In the genomic region with DNA sequence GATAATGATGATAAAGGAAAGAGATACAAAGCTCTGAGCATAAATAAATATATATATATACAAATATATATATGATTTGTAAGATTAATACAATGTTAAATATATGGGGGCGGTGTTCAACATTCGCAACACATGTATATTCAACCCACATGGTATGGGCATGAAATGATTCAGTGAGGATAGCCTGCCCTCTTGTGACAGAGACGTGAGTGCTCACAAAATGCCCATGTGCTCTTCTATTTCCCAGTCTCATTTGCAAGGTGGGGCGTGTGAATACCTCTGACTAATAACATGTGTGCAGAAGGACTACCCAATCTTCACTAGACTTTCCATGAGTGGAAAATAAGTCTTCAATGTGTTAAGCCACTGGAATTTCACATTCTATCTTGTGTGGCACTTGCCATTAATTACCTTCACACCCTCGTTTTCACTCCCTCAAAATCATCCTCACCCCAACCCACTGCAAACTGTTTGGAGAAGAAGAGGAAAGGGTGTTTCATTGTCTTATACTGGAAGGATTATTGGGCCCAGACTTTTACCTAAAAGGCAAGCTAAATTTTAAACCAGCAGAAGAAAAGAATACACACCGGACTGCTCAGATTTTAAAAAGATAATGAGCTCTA, we compare ENCODE assay signal across 8 cellular contexts. TPM values are rescaled to one million over a fixed set of nuclear protein-coding genes. Genes with fewer than 3 reads are reported as not detected.
A peak's percentile ranks its signal among the peaks of the same experiment; 100 is the strongest.
DNase-seq lines count a peak whose midpoint lies in the region; ATAC-seq and TF ChIP-seq lines count a peak whose summit lies in the region.

No MANE protein-coding gene starts in this region.

- no peaks in the 10 kb centered on the region for H3K36me3 ChIP-seq in heart right ventricle
- H3K36me3 ChIP-seq in spleen = no peaks in the 10 kb centered on the region

- peaks cover 0 to 21% (median 6%) of the 10 kb centered on the region in 7 donors for H3K27me3 ChIP-seq in heart right ventricle
- H3K27me3 ChIP-seq in spleen (replicated peaks in 1 of 7) = no peaks in the 10 kb centered on the region

- H3K27ac Mint-ChIP-seq in activated T-helper 1 cell treated with anti-CD3 and anti-CD28 coated beads, Interleukin-12 subunit alpha, Interleukin-12 subunit beta, Interleukin-2, Interleukin-4 antibody, amounts not matched to agents 30 ng/mL and 10 ng/mL and 1 ng/mL, durations not matched to agents 14 hours and 24 hours and 36 hours = no peak overlapping the region

- H3K4me1 Mint-ChIP-seq in activated T-helper 1 cell treated with anti-CD3 and anti-CD28 coated beads, Interleukin-12 subunit alpha, Interleukin-12 subunit beta, Interleukin-2, Interleukin-4 antibody, amounts not matched to agents 30 ng/mL and 10 ng/mL and 1 ng/mL, durations not matched to agents 14 hours and 24 hours and 36 hours (ENCODE audit: low read depth) = peaks cover 5% of the 10 kb centered on the region

- no peak overlapping the region for H3K4me3 Mint-ChIP-seq in activated T-helper 1 cell treated with anti-CD3 and anti-CD28 coated beads, Interleukin-12 subunit alpha, Interleukin-12 subunit beta, Interleukin-2, Interleukin-4 antibody, amounts not matched to agents 30 ng/mL and 10 ng/mL and 1 ng/mL, durations not matched to agents 14 hours and 24 hours and 36 hours

- TF ChIP-seq CTCF in heart right ventricle (IDR thresholded peaks at IDR 0.05) = peak in 7 of 9 donors; percentile 37 to 60 (median 55)
- TF ChIP-seq CTCF in spleen (IDR thresholded peaks at IDR 0.05 in 8 of 11, conservative IDR thresholded peaks at IDR 0.05 in 3 of 11) = peak in 6 of 11 experiments; percentile 27 to 47 (median 36)

- peaks cover 34% of the 10 kb centered on the region for H3K27me3 Mint-ChIP-seq in activated T-helper 1 cell treated with anti-CD3 and anti-CD28 coated beads, Interleukin-12 subunit alpha, Interleukin-12 subunit beta, Interleukin-2, Interleukin-4 antibody, amounts not matched to agents 30 ng/mL and 10 ng/mL and 1 ng/mL, durations not matched to agents 14 hours and 24 hours and 36 hours (ENCODE audit: insufficient read depth)

- no peaks in the 10 kb centered on the region for H3K9me3 Mint-ChIP-seq in activated T-helper 1 cell treated with anti-CD3 and anti-CD28 coated beads, Interleukin-12 subunit alpha, Interleukin-12 subunit beta, Interleukin-2, Interleukin-4 antibody, amounts not matched to agents 30 ng/mL and 10 ng/mL and 1 ng/mL, durations not matched to agents 14 hours and 24 hours and 36 hours

- TF ChIP-seq POLR2A in spleen (IDR thresholded peaks at IDR 0.05) = no peak

- ATAC-seq in HG03196 (IDR thresholded peaks at IDR 0.05; ENCODE audit: unreplicated experiment) (peak; percentile 74), heart right ventricle (peak in 3 of 8 donors; percentile 56 to 74 (median 62))

- no peak overlapping the region for H3K27ac ChIP-seq in heart right ventricle
- H3K27ac ChIP-seq in spleen = no peak overlapping the region

- H3K36me3 Mint-ChIP-seq in activated T-helper 1 cell treated with anti-CD3 and anti-CD28 coated beads, Interleukin-12 subunit alpha, Interleukin-12 subunit beta, Interleukin-2, Interleukin-4 antibody, amounts not matched to agents 30 ng/mL and 10 ng/mL and 1 ng/mL, durations not matched to agents 14 hours and 24 hours and 36 hours (ENCODE audit: low read depth) = no peaks in the 10 kb centered on the region

- 25 to 27% methylated on average over 6 of the region's 6 CpGs for WGBS in heart right ventricle, 2 donors
- 31 to 45% (median 40%) methylated on average over 6 of the region's 6 CpGs for WGBS in spleen, 5 donors

- intact Hi-C loops in heart right ventricle (cut with DNase I) = loop anchor here in 7 of 10 donors (1.0 to 10.0 kb wide), 5 partner anchors 627 to 632 kb away; no protein-coding TSS in a partner anchor
- intact Hi-C loops in spleen (cut with DNase I; ENCODE audit: low total_unique reads) = no loop called here
- intact Hi-C loops in activated T-helper 1 cell treated with anti-CD3 and anti-CD28 coated beads, Interleukin-12 subunit alpha, Interleukin-12 subunit beta, Interleukin-2, Interleukin-4 antibody, amounts not matched to agents 30 ng/mL and 10 ng/mL and 1 ng/mL, durations not matched to agents 14 hours and 24 hours and 36 hours (cut with micrococcal nuclease) = loop anchor here (2.0 kb wide), 1 partner anchor 36 kb away; no protein-coding TSS in a partner anchor

- H3K9me3 ChIP-seq in heart right ventricle = no peaks in the 10 kb centered on the region
- no peaks in the 10 kb centered on the region for H3K9me3 ChIP-seq in spleen

- peak; percentile 61 for DNase-seq in DMS153 (lab: John Stamatoyannopoulos, UW)
- DNase-seq in GM19238 (ENCODE audit: insufficient read length, low spot score) = peak; percentile 5
- DNase-seq in NCI-H446 treated with DMSO at 0.1 percent for 48 hours (lab: John Stamatoyannopoulos, UW) = peak; percentile 19
- DNase-seq in activated T-cell treated with anti-CD3 and anti-CD28 coated beads for 48 hours (ENCODE audit: low read depth) = peak; percentile 2
- no peak for DNase-seq in heart right ventricle
- DNase-seq in spleen = no peak
- no peak for DNase-seq in activated T-helper 1 cell treated with anti-CD3 and anti-CD28 coated beads, Interleukin-12 subunit alpha, Interleukin-12 subunit beta, Interleukin-2, Interleukin-4 antibody, amounts not matched to agents 30 ng/mL and 10 ng/mL and 1 ng/mL, durations not matched to agents 14 hours and 24 hours and 36 hours (ENCODE audit: low spot score)

- no peaks in the 10 kb centered on the region for H3K4me1 ChIP-seq in heart right ventricle
- no peaks in the 10 kb centered on the region for H3K4me1 ChIP-seq in spleen

- H3K4me3 ChIP-seq in heart right ventricle = no peak overlapping the region
- H3K4me3 ChIP-seq in spleen = no peak overlapping the region

RNA-seq across cellular contexts. Expression of a gene that starts 26.9 kb away (rescaled TPM):
- 1 to 10 TPM; 1.1 to 5.3 (median 2.0) TPM for total RNA-seq in heart right ventricle
- polyA plus RNA-seq in heart right ventricle = under 1 TPM; 0.15 to 0.39 TPM
- 1 to 10 TPM in 5 of 7 donors, under 1 TPM in 2; 0.26 to 2.7 (median 1.4) TPM for total RNA-seq in spleen
- under 1 TPM; 0.04 to 0.06 (median 0.05) TPM for polyA plus RNA-seq in spleen
- 2.2 and 5.4 TPM in 2 replicates for total RNA-seq in activated T-helper 1 cell treated with anti-CD3 and anti-CD28 coated beads, Interleukin-12 subunit alpha, Interleukin-12 subunit beta, Interleukin-2, Interleukin-4 antibody, amounts not matched to agents 30 ng/mL and 10 ng/mL and 1 ng/mL, durations not matched to agents 14 hours and 24 hours and 36 hours

Comparison
In these comparisons a context has a peak if more than half of its experiments do, and no peak if none do; other contexts are left out.
1. DNase-seq: peak in DMS153 (single experiment), GM19238 (single experiment), NCI-H446 treated with DMSO at 0.1 percent for 48 hours (single experiment) and activated T-cell treated with anti-CD3 and anti-CD28 coated beads for 48 hours (single experiment); none in heart right ventricle (0 of 2), spleen (single experiment) and activated T-helper 1 cell treated with anti-CD3 and anti-CD28 coated beads, Interleukin-12 subunit alpha, Interleukin-12 subunit beta, Interleukin-2, Interleukin-4 antibody, amounts not matched to agents 30 ng/mL and 10 ng/mL and 1 ng/mL, durations not matched to agents 14 hours and 24 hours and 36 hours (single experiment).